Comparison of ENCODE assay signal across 13 cellular contexts in genomic region chr16:3652373-3653037, GRCh38. TPM values are rescaled to one million over a fixed set of nuclear protein-coding genes. Genes with fewer than 3 reads are reported as not detected.
DNase-seq lines count a peak whose midpoint lies in the region; ATAC-seq and TF ChIP-seq lines count a peak whose summit lies in the region.
"Had no signal": no experiment of that assay in that cellular context is flagged by ENCODE, and none has a peak within 500 bp of the region (broad histone marks: within the 10 kb centered on the region; RNA-seq: fewer than 3 reads in every experiment).

No MANE protein-coding gene starts in this region.

- peaks cover 16% of the 10 kb centered on the region for H3K36me3 Mint-ChIP-seq in HFFc6 (ENCODE audit: low read depth)

- no peaks in the 10 kb centered on the region for H3K27me3 ChIP-seq in stomach

- TF ChIP-seq CTCF in stomach (IDR thresholded peaks at IDR 0.05) (no peak), HFFc6 (IDR thresholded peaks at IDR 0.05) (no peak)

- peaks cover 25 to 56% (median 52%) of the 10 kb centered on the region in 4 donors for H3K36me3 ChIP-seq in stomach

- H3K4me3 Mint-ChIP-seq in HFFc6 = no peak overlapping the region

- no peak overlapping the region for H3K27ac ChIP-seq in stomach

- H3K4me1 ChIP-seq in stomach = peaks cover 0 to 21% (median 10%) of the 10 kb centered on the region in 4 donors

- peaks cover under 1% of the 10 kb centered on the region; the same call in 1 of the 2 replicates for H3K27me3 Mint-ChIP-seq in HFFc6 (ENCODE audit: insufficient read depth)

- H3K4me3 ChIP-seq in stomach = no peak overlapping the region

- no peaks in the 10 kb centered on the region for H3K9me3 ChIP-seq in stomach

- ATAC-seq in activated CD4-positive, CD25-positive, alpha-beta regulatory T cell treated with anti-CD3 and anti-CD28 coated beads, Interleukin-2, amount 50 U/mL, for 24 hours = no peak
- ATAC-seq in left colon (no peak), GM21447 (IDR thresholded peaks at IDR 0.05; ENCODE audit: unreplicated experiment) (no peak)

- TF ChIP-seq POLR2A in stomach (IDR thresholded peaks at IDR 0.05) = no peak

- H3K27ac Mint-ChIP-seq in HFFc6 = no peak overlapping the region

- WGBS in stomach, 5 donors = 83 to 89% (median 86%) methylated on average over 12 to 14 of the region's 14 CpGs

- intact Hi-C loops in left colon (cut with DNase I, micrococcal nuclease) = no loop called here
- intact Hi-C loops in stomach (cut with DNase I; ENCODE audit: low total_unique reads) = no loop called here

- no peak for TF ChIP-seq EP300 in stomach (IDR thresholded peaks at IDR 0.05)

- DNase-seq in activated CD4-positive, CD25-positive, alpha-beta regulatory T cell treated with anti-CD3 and anti-CD28 coated beads, Interleukin-2, amount 50 U/mL, for 72 hours = peak; percentile 1
- DNase-seq in NCI-H146 treated with DMSO at 0.1 percent for 48 hours (lab: John Stamatoyannopoulos, UW; ENCODE audit: unreplicated experiment) (peak; percentile 39), left colon (peak; percentile 8 to 23), stomach (peak; percentile 21), NCI-H1105 treated with DMSO at 0.1 percent for 48 hours (lab: John Stamatoyannopoulos, UW) (no peak), HFFc6 (no peak)
- DNase-seq: ACHN; activated CD4-positive, alpha-beta T cell treated with anti-CD3 and anti-CD28 coated beads for 4 hours; effector memory CD4-positive, alpha-beta T cell; KBM-7; occipital lobe had no signal

- H3K9me3 Mint-ChIP-seq in HFFc6 = no peaks in the 10 kb centered on the region

- H3K4me1 Mint-ChIP-seq in HFFc6 (ENCODE audit: low read depth) = no peaks in the 10 kb centered on the region; the same call in 1 of the 2 replicates

RNA-seq across cellular contexts. Expression of gene DNASE1, which starts 2.0 kb away (rescaled TPM):
- total RNA-seq in left colon (10 to 100 TPM; 15.7 to 18.1 TPM), stomach (100 to 1,000 TPM in 1 of 5 donors, 10 to 100 TPM in 4; 35.2 to 128 (median 43.0) TPM)
- polyA plus RNA-seq in stomach = 10 to 100 TPM; 10.4 to 25.7 (median 25.0) TPM
- 1 to 10 TPM; 7.5 to 9.9 (median 8.0) TPM for total RNA-seq in HFFc6 (2021; fragmentation: NEBNext Ultra II Directional; extraction: Animal tissue kit (Norgen Biotek cat#: 25700))

RNA-seq across cellular contexts. Expression of gene SLX4, which starts 41.1 kb away (rescaled TPM):
- total RNA-seq in left colon (1 to 10 TPM; 3.7 to 4.9 TPM), stomach (10 to 100 TPM in 1 of 5 donors, 1 to 10 TPM in 4; 5.1 to 19.7 (median 8.0) TPM)
- polyA plus RNA-seq in stomach = 1 to 10 TPM in 1 of 3 donors, under 1 TPM in 2; 0.76 to 1.3 (median 1.00) TPM
- 1 to 10 TPM; 6.8 to 8.2 (median 7.2) TPM for total RNA-seq in HFFc6 (2021; fragmentation: NEBNext Ultra II Directional; extraction: Animal tissue kit (Norgen Biotek cat#: 25700))

Comparison
In these comparisons a context has a peak if more than half of its experiments do, and no peak if none do; other contexts are left out.
1. DNase-seq: peak in activated CD4-positive, CD25-positive, alpha-beta regulatory T cell treated with anti-CD3 and anti-CD28 coated beads, Interleukin-2, amount 50 U/mL, for 72 hours (single experiment), NCI-H146 treated with DMSO at 0.1 percent for 48 hours (single experiment), left colon (2 of 2) and stomach (single experiment); none in NCI-H1105 treated with DMSO at 0.1 percent for 48 hours (single experiment) and HFFc6 (single experiment).